9 cellular contexts compared by ENCODE assay signal in genomic region chr12:122891661-122892525, GRCh38. TPM values are rescaled to one million over a fixed set of nuclear protein-coding genes. Genes with fewer than 3 reads are reported as not detected.
DNase-seq lines count a peak whose midpoint lies in the region; ATAC-seq, FAIRE-seq and TF ChIP-seq lines count a peak whose summit lies in the region.
"Had no signal": no experiment of that assay in that cellular context is flagged by ENCODE, and none has a peak within 500 bp of the region (broad histone marks: within the 10 kb centered on the region; RNA-seq: fewer than 3 reads in every experiment).

No MANE protein-coding gene starts in this region.

- DNase-seq in A673 (ENCODE audit: low spot score) (peak; percentile 35), KBM-7 (peak; percentile 55), brain microvascular endothelial cell (peak; percentile 44), mesendoderm (peak; percentile 67), NCI-H2171 (lab: John Stamatoyannopoulos, UW) (no peak), COLO668 (lab: John Stamatoyannopoulos, UW; ENCODE audit: unreplicated experiment) (no peak), D721Med (ENCODE audit: insufficient read length, low spot score) (no peak)
- DNase-seq: GDM1 had no signal

- H2BK120ac ChIP-seq in mesendoderm (ENCODE audit: low read depth, low read length), result no peak overlapping the region

- no peak overlapping the region for H4K8ac ChIP-seq in mesendoderm (ENCODE audit: low read depth, low read length)

- H3K79me2 ChIP-seq in mesendoderm (ENCODE audit: control insufficient read depth, insufficient read depth, low read length), result peaks cover 2% of the 10 kb centered on the region

- POLR2A ChIA-PET in A673 (lab: Charles Lee; ENCODE audit: low non-redundant PET), result interaction anchor here (0.7 kb wide), 1 partner anchor 130 kb away, joined by 3 read pairs; no protein-coding TSS in a partner anchor

- H2AK5ac ChIP-seq in mesendoderm (ENCODE audit: low read length), result no peak overlapping the region

- intact Hi-C loops in A673 (cut with micrococcal nuclease; ENCODE audit: unreplicated experiment), result no loop called here

- no peaks in the 10 kb centered on the region for H3K27me3 ChIP-seq in A673 (replicated peaks; ENCODE audit: insufficient read depth, low read depth, low read length, poor library complexity)
- no peaks in the 10 kb centered on the region for H3K27me3 ChIP-seq in brain microvascular endothelial cell (replicated peaks)
- no peaks in the 10 kb centered on the region for H3K27me3 ChIP-seq in mesendoderm (ENCODE audit: insufficient read depth, low read length, poor library complexity)

- H3K27ac ChIP-seq in A673 (ENCODE audit: low read depth, low read length, poor library complexity, severe bottlenecking) (peak overlapping the region; percentile 62), brain microvascular endothelial cell (peak overlapping the region; percentile 69), mesendoderm (ENCODE audit: low read depth, low read length) (no peak overlapping the region)

- TF ChIP-seq CTCF in A673 (conservative IDR thresholded peaks at IDR 0.05; ENCODE audit: low read depth, low read length), result no peak
- TF ChIP-seq CTCF in brain microvascular endothelial cell (IDR thresholded peaks at IDR 0.05; ENCODE audit: low read depth, low read length, missing control alignments), result no peak
- no peak for TF ChIP-seq CTCF in D721Med (IDR thresholded peaks at IDR 0.05; ENCODE audit: insufficient read depth, missing control alignments)

- no peak overlapping the region for H4K5ac ChIP-seq in mesendoderm (ENCODE audit: low read length)

- no peak overlapping the region for H3K18ac ChIP-seq in mesendoderm (ENCODE audit: low read length)

- no peak overlapping the region for H3K9ac ChIP-seq in mesendoderm (ENCODE audit: low read length)

- no peak overlapping the region for H2BK5ac ChIP-seq in mesendoderm (ENCODE audit: low read length)

- no peak overlapping the region for H3K23ac ChIP-seq in mesendoderm (ENCODE audit: low read length)

- no peak for FAIRE-seq in D721Med (lab: Jason Lieb, UNC)

- no peak for ATAC-seq in HG03342 (IDR thresholded peaks at IDR 0.05; ENCODE audit: unreplicated experiment)

- no peaks in the 10 kb centered on the region for H3K9me3 ChIP-seq in A673 (ENCODE audit: low read depth, low read length, poor library complexity, severe bottlenecking)

- peaks cover 61% of the 10 kb centered on the region for H3K4me1 ChIP-seq in A673 (ENCODE audit: insufficient read depth, low read length, poor library complexity, severe bottlenecking)
- peaks cover 10% of the 10 kb centered on the region for H3K4me1 ChIP-seq in mesendoderm (ENCODE audit: control insufficient read depth, low read depth, low read length)

- no peak overlapping the region for H3K4ac ChIP-seq in mesendoderm (ENCODE audit: low read depth, low read length)

- H3K4me3 ChIP-seq in A673 (ENCODE audit: low read depth, low read length, poor library complexity, severe bottlenecking) (no peak overlapping the region), brain microvascular endothelial cell (ENCODE audit: low read depth, low read length) (peak overlapping the region; percentile 6), mesendoderm (ENCODE audit: low read length) (no peak overlapping the region)

- H2BK15ac ChIP-seq in mesendoderm (replicated peaks; ENCODE audit: low read depth), result no peak overlapping the region

- CTCF ChIA-PET in A673 (lab: Charles Lee), result interaction anchor here (0.6 kb wide), 1 partner anchor 12 kb away, joined by 3 read pairs; no protein-coding TSS in a partner anchor

- in situ Hi-C loops in KBM-7 (cut with MboI; ENCODE audit: low pct_unique_long_range_greater_than_20kb, low sequenced_read_pairs), result no loop called here
- in situ Hi-C loops in brain microvascular endothelial cell (cut with HindIII; ENCODE audit: low pct_ligation_motif_present, low sequenced_read_pairs), result no loop called here

- no TSS peak for BruUV-seq in A673 (replicated peaks; lab: Mats Ljungman, UMichigan)

- H3K36me3 ChIP-seq in A673 (ENCODE audit: insufficient read depth, low read length, poor library complexity, severe bottlenecking), result no peaks in the 10 kb centered on the region
- no peaks in the 10 kb centered on the region for H3K36me3 ChIP-seq in brain microvascular endothelial cell (replicated peaks)
- no peaks in the 10 kb centered on the region for H3K36me3 ChIP-seq in mesendoderm (ENCODE audit: control insufficient read depth, insufficient read depth, low read length)

- no peak overlapping the region for H3K56ac ChIP-seq in mesendoderm (ENCODE audit: low read length)

- WGBS in mesendoderm (ENCODE audit: extremely low coverage, insufficient coverage, low lambda C conversion rate), result no CpG with 5 or more reads among the region's 10 CpGs

- peaks cover 20% of the 10 kb centered on the region for H3K79me1 ChIP-seq in mesendoderm (ENCODE audit: low read length)

- peak overlapping the region; percentile 8 for H3K4me2 ChIP-seq in mesendoderm (ENCODE audit: low read length)

RNA-seq across cellular contexts. Expression of gene VPS37B, which starts 4.0 kb away (rescaled TPM):
- 30.2 and 34.4 TPM in 2 replicates for total RNA-seq in A673 (2021)
- 8.6 TPM for polyA plus RNA-seq in mesendoderm (2013, experiment 1 of 2)
- polyA plus RNA-seq in mesendoderm (2013, experiment 2 of 2), result 8.4 TPM

RNA-seq across cellular contexts. Expression of gene HIP1R, which starts 56.6 kb away (rescaled TPM):
- 27.0 and 30.4 TPM in 2 replicates for total RNA-seq in A673 (2021)
- 4.4 TPM for polyA plus RNA-seq in mesendoderm (2013, experiment 1 of 2)
- polyA plus RNA-seq in mesendoderm (2013, experiment 2 of 2), result 4.5 TPM

Comparison
In these comparisons a context has a peak if more than half of its experiments do, and no peak if none do; other contexts are left out.
1. DNase-seq: peak in A673 (single experiment), KBM-7 (single experiment), brain microvascular endothelial cell (single experiment) and mesendoderm (single experiment); none in NCI-H2171 (single experiment), COLO668 (single experiment) and D721Med (single experiment).